In the genomic region with DNA sequence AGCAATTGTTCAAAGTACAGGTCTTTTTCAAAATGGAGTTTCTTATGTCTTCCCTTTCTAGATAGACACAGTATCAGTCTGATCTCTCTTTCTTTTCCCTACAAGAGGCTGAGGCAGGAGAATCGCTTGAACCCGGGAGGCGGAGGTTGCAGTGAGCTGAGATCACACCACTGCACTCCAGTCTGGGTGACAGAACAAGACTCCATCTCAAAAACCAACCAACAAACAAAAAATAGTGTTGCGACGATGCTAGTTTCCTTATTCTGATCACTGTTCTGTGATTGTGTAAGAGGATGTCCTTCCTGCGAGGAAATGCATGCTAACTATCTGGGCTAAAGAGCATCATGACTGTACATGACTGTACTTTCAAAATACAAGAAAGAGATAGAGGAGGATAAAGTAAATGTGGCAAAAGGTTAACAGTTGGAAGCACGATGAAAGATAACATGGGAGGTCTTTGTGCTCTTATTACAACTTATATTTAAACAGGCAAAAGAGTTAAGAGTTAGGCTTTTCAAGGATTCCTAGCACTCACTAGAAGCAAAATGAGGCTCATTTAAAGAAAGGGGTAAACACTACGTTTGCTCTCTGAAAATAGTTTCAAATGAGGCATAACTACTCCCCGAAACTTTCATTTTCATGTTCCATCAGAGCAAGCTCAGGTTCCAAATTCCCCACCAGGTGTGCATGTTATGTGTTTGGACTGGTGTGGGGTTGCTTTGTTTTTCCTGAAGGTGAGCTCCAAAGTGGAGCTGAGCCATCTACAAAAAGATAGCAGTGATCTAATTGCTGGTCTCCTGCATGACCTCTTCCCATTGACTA, we compare ENCODE assay signal across 1 cellular context.
TF ChIP-seq lines count a peak whose summit lies in the region.

No MANE protein-coding gene starts in this region.

TF ChIP-seq in HepG2, 621 proteins besides CTCF, POLR2A, EP300 and RAD21 (continued from another document and continues in another):
- TF ChIP-seq ZNF17 (CRISPR knock-in tag; IDR thresholded peaks at IDR 0.05) (no peak), NFE2 (CRISPR knock-in tag; IDR thresholded peaks at IDR 0.05) (no peak), ZNF614 (CRISPR knock-in tag; IDR thresholded peaks at IDR 0.05; ENCODE audit: borderline replicate concordance) (peak; percentile 13; the same call in 1 of the 2 replicates), NAIF1 (CRISPR knock-in tag; IDR thresholded peaks at IDR 0.05; ENCODE audit: borderline replicate concordance) (no peak), CAMTA2 (CRISPR knock-in tag; IDR thresholded peaks at IDR 0.05; ENCODE audit: borderline replicate concordance) (no peak), ZNF124 (CRISPR knock-in tag; IDR thresholded peaks at IDR 0.05) (peak; percentile 61; the same call in 1 of the 2 replicates), NCOA2 (CRISPR knock-in tag; IDR thresholded peaks at IDR 0.05) (peak; percentile 67; the same call in 1 of the 2 replicates), YY1 (IDR thresholded peaks at IDR 0.05; ENCODE audit: insufficient read depth, insufficient replicate concordance, low read depth, low read length) (no peak), MEIS1 (CRISPR knock-in tag; IDR thresholded peaks at IDR 0.05; ENCODE audit: borderline replicate concordance) (0 out of 2 replicates have a peak, but pooled peaks have one; percentile 28), ZBTB38 (CRISPR knock-in tag; IDR thresholded peaks at IDR 0.05) (peak; percentile 46; the same call in 1 of the 2 replicates), CEBPG (CRISPR knock-in tag; IDR thresholded peaks at IDR 0.05) (peak; percentile 95), ZFP62 (CRISPR knock-in tag; IDR thresholded peaks at IDR 0.05) (no peak), ZNF558 (CRISPR knock-in tag; IDR thresholded peaks at IDR 0.05; ENCODE audit: borderline replicate concordance) (no peak), ZNF326 (CRISPR knock-in tag; IDR thresholded peaks at IDR 0.05; ENCODE audit: borderline replicate concordance) (no peak), SRY (CRISPR knock-in tag; IDR thresholded peaks at IDR 0.05) (no peak), MBNL3 (CRISPR knock-in tag; conservative IDR thresholded peaks at IDR 0.05) (no peak), FOXK2 (IDR thresholded peaks at IDR 0.05) (no peak), ZNF660 (CRISPR knock-in tag; IDR thresholded peaks at IDR 0.05; ENCODE audit: borderline replicate concordance, low read depth) (no peak), KLF16 (CRISPR knock-in tag; IDR thresholded peaks at IDR 0.05) (no peak; a peak in 1 of 4 replicates), ZNF337 (CRISPR knock-in tag; IDR thresholded peaks at IDR 0.05; ENCODE audit: borderline replicate concordance, low read depth) (no peak), ZNF441 (CRISPR knock-in tag; IDR thresholded peaks at IDR 0.05; ENCODE audit: borderline replicate concordance) (peak; percentile 86; the same call in 1 of the 2 replicates), WIZ (CRISPR knock-in tag; IDR thresholded peaks at IDR 0.05) (no peak), ZNF230 (CRISPR knock-in tag; IDR thresholded peaks at IDR 0.05) (no peak), GATAD2A (CRISPR knock-in tag; IDR thresholded peaks at IDR 0.05) (peak; percentile 84), ZNF143 (CRISPR knock-in tag; IDR thresholded peaks at IDR 0.05) (no peak), ZSCAN31 (CRISPR knock-in tag; IDR thresholded peaks at IDR 0.05; ENCODE audit: low read depth) (no peak), ZSCAN20 (CRISPR knock-in tag; IDR thresholded peaks at IDR 0.05; ENCODE audit: borderline replicate concordance) (no peak), GATAD1 (CRISPR knock-in tag; IDR thresholded peaks at IDR 0.05) (peak; percentile 42; the same call in 1 of the 2 replicates), MBD4 (IDR thresholded peaks at IDR 0.05; ENCODE audit: borderline replicate concordance, low read length) (no peak), ZNF484 (CRISPR knock-in tag; IDR thresholded peaks at IDR 0.05; ENCODE audit: borderline replicate concordance, low read depth) (no peak), SIN3A (IDR thresholded peaks at IDR 0.05; ENCODE audit: borderline replicate concordance, low read depth, low read length) (no peak), ZBTB8A (CRISPR knock-in tag; IDR thresholded peaks at IDR 0.05; ENCODE audit: borderline replicate concordance, low read depth) (no peak), ZNF776 (CRISPR knock-in tag; IDR thresholded peaks at IDR 0.05) (no peak), ZKSCAN1 (IDR thresholded peaks at IDR 0.05; ENCODE audit: low read length) (no peak), PHB2 (IDR thresholded peaks at IDR 0.05; ENCODE audit: partially characterized antibody) (no peak), HNRNPL (IDR thresholded peaks at IDR 0.05; ENCODE audit: low read depth, low read length) (no peak)
- TF ChIP-seq, protein P1, sequence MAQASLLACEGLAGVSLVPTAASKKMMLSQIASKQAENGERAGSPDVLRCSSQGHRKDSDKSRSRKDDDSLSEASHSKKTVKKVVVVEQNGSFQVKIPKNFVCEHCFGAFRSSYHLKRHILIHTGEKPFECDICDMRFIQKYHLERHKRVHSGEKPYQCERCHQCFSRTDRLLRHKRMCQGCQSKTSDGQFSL (CRISPR knock-in tag; IDR thresholded peaks at IDR 0.05): no peak
- TF ChIP-seq, protein P2, sequence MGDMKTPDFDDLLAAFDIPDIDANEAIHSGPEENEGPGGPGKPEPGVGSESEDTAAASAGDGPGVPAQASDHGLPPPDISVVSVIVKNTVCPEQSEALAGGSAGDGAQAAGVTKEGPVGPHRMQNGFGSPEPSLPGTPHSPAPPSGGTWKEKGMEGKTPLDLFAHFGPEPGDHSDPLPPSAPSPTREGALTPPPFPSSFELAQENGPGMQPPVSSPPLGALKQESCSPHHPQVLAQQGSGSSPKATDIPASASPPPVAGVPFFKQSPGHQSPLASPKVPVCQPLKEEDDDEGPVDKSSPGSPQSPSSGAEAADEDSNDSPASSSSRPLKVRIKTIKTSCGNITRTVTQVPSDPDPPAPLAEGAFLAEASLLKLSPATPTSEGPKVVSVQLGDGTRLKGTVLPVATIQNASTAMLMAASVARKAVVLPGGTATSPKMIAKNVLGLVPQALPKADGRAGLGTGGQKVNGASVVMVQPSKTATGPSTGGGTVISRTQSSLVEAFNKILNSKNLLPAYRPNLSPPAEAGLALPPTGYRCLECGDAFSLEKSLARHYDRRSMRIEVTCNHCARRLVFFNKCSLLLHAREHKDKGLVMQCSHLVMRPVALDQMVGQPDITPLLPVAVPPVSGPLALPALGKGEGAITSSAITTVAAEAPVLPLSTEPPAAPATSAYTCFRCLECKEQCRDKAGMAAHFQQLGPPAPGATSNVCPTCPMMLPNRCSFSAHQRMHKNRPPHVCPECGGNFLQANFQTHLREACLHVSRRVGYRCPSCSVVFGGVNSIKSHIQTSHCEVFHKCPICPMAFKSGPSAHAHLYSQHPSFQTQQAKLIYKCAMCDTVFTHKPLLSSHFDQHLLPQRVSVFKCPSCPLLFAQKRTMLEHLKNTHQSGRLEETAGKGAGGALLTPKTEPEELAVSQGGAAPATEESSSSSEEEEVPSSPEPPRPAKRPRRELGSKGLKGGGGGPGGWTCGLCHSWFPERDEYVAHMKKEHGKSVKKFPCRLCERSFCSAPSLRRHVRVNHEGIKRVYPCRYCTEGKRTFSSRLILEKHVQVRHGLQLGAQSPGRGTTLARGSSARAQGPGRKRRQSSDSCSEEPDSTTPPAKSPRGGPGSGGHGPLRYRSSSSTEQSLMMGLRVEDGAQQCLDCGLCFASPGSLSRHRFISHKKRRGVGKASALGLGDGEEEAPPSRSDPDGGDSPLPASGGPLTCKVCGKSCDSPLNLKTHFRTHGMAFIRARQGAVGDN (CRISPR knock-in tag; IDR thresholded peaks at IDR 0.05): no peak
- TF ChIP-seq, protein P3, sequence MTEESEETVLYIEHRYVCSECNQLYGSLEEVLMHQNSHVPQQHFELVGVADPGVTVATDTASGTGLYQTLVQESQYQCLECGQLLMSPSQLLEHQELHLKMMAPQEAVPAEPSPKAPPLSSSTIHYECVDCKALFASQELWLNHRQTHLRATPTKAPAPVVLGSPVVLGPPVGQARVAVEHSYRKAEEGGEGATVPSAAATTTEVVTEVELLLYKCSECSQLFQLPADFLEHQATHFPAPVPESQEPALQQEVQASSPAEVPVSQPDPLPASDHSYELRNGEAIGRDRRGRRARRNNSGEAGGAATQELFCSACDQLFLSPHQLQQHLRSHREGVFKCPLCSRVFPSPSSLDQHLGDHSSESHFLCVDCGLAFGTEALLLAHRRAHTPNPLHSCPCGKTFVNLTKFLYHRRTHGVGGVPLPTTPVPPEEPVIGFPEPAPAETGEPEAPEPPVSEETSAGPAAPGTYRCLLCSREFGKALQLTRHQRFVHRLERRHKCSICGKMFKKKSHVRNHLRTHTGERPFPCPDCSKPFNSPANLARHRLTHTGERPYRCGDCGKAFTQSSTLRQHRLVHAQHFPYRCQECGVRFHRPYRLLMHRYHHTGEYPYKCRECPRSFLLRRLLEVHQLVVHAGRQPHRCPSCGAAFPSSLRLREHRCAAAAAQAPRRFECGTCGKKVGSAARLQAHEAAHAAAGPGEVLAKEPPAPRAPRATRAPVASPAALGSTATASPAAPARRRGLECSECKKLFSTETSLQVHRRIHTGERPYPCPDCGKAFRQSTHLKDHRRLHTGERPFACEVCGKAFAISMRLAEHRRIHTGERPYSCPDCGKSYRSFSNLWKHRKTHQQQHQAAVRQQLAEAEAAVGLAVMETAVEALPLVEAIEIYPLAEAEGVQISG (CRISPR knock-in tag; IDR thresholded peaks at IDR 0.05): no peak
- TF ChIP-seq, protein P4, sequence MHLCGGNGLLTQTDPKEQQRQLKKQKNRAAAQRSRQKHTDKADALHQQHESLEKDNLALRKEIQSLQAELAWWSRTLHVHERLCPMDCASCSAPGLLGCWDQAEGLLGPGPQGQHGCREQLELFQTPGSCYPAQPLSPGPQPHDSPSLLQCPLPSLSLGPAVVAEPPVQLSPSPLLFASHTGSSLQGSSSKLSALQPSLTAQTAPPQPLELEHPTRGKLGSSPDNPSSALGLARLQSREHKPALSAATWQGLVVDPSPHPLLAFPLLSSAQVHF (CRISPR knock-in tag; IDR thresholded peaks at IDR 0.05): no peak
- TF ChIP-seq, protein P5, sequence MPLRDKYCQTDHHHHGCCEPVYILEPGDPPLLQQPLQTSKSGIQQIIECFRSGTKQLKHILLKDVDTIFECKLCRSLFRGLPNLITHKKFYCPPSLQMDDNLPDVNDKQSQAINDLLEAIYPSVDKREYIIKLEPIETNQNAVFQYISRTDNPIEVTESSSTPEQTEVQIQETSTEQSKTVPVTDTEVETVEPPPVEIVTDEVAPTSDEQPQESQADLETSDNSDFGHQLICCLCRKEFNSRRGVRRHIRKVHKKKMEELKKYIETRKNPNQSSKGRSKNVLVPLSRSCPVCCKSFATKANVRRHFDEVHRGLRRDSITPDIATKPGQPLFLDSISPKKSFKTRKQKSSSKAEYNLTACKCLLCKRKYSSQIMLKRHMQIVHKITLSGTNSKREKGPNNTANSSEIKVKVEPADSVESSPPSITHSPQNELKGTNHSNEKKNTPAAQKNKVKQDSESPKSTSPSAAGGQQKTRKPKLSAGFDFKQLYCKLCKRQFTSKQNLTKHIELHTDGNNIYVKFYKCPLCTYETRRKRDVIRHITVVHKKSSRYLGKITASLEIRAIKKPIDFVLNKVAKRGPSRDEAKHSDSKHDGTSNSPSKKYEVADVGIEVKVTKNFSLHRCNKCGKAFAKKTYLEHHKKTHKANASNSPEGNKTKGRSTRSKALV (CRISPR knock-in tag; IDR thresholded peaks at IDR 0.05): no peak
- TF ChIP-seq, protein P6, sequence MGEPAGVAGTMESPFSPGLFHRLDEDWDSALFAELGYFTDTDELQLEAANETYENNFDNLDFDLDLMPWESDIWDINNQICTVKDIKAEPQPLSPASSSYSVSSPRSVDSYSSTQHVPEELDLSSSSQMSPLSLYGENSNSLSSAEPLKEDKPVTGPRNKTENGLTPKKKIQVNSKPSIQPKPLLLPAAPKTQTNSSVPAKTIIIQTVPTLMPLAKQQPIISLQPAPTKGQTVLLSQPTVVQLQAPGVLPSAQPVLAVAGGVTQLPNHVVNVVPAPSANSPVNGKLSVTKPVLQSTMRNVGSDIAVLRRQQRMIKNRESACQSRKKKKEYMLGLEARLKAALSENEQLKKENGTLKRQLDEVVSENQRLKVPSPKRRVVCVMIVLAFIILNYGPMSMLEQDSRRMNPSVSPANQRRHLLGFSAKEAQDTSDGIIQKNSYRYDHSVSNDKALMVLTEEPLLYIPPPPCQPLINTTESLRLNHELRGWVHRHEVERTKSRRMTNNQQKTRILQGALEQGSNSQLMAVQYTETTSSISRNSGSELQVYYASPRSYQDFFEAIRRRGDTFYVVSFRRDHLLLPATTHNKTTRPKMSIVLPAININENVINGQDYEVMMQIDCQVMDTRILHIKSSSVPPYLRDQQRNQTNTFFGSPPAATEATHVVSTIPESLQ (CRISPR knock-in tag; conservative IDR thresholded peaks at IDR 0.05): no peak; the same call in 1 of the 2 replicates
- TF ChIP-seq, protein P7, sequence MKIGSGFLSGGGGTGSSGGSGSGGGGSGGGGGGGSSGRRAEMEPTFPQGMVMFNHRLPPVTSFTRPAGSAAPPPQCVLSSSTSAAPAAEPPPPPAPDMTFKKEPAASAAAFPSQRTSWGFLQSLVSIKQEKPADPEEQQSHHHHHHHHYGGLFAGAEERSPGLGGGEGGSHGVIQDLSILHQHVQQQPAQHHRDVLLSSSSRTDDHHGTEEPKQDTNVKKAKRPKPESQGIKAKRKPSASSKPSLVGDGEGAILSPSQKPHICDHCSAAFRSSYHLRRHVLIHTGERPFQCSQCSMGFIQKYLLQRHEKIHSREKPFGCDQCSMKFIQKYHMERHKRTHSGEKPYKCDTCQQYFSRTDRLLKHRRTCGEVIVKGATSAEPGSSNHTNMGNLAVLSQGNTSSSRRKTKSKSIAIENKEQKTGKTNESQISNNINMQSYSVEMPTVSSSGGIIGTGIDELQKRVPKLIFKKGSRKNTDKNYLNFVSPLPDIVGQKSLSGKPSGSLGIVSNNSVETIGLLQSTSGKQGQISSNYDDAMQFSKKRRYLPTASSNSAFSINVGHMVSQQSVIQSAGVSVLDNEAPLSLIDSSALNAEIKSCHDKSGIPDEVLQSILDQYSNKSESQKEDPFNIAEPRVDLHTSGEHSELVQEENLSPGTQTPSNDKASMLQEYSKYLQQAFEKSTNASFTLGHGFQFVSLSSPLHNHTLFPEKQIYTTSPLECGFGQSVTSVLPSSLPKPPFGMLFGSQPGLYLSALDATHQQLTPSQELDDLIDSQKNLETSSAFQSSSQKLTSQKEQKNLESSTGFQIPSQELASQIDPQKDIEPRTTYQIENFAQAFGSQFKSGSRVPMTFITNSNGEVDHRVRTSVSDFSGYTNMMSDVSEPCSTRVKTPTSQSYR (CRISPR knock-in tag; IDR thresholded peaks at IDR 0.05; ENCODE audit: borderline replicate concordance): no peak
- TF ChIP-seq, protein P8, sequence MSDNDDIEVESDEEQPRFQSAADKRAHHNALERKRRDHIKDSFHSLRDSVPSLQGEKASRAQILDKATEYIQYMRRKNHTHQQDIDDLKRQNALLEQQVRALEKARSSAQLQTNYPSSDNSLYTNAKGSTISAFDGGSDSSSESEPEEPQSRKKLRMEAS (IDR thresholded peaks at IDR 0.05): peak; percentile 60; the same call in 1 of the 2 replicates
